ENCODE assay signal across 8 cellular contexts in the genomic region with DNA sequence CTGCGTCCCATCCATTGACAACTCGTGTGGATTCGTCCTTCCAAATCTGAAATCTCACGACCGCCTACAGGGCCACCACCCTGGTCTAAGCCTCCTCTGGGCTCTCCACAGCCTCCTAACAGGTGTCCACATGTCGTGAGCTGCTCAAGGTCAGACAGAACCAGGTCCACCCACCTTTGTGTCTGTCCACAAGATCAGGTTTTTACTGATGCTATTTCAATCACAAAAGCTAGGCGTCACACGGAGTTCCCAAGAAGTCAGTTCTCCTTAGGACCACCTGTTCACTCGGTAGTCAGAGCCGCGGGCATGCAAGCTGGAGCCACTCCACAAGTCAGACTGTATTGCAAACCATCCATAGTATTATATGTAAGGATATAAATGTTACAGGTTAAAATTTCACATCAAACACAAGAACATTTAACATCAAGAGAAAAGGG. TPM values are rescaled to one million over a fixed set of nuclear protein-coding genes. Genes with fewer than 3 reads are reported as not detected.
A peak's percentile ranks its signal among the peaks of the same experiment; 100 is the strongest.
DNase-seq lines count a peak whose midpoint lies in the region; ATAC-seq and TF ChIP-seq lines count a peak whose summit lies in the region.

No MANE protein-coding gene starts in this region.

- H3K9me3 Mint-ChIP-seq in activated naive CD4-positive, alpha-beta T cell treated with anti-CD3 and anti-CD28 coated beads, Interleukin-2, amount 50 U/mL, for 24 hours, result no peaks in the 10 kb centered on the region
- H3K9me3 Mint-ChIP-seq in activated naive CD8-positive, alpha-beta T cell treated with anti-CD3 and anti-CD28 coated beads for 36 hours, result peaks cover 1% of the 10 kb centered on the region

- H3K4me2 ChIP-seq in mesendoderm (ENCODE audit: low read length), result peak overlapping the region; percentile 37

- no peak overlapping the region for H3K4ac ChIP-seq in mesendoderm (ENCODE audit: low read depth, low read length)

- no peak overlapping the region for H4K5ac ChIP-seq in mesendoderm (ENCODE audit: low read length)

- H3K4me3 Mint-ChIP-seq in activated naive CD4-positive, alpha-beta T cell treated with anti-CD3 and anti-CD28 coated beads, Interleukin-2, amount 50 U/mL, for 24 hours, result peak overlapping the region; percentile 88
- H3K4me3 Mint-ChIP-seq in activated naive CD8-positive, alpha-beta T cell treated with anti-CD3 and anti-CD28 coated beads for 36 hours, result peak overlapping the region; percentile 81

- peaks cover 37% of the 10 kb centered on the region for H3K4me1 Mint-ChIP-seq in activated naive CD4-positive, alpha-beta T cell treated with anti-CD3 and anti-CD28 coated beads, Interleukin-2, amount 50 U/mL, for 24 hours
- H3K4me1 Mint-ChIP-seq in activated naive CD8-positive, alpha-beta T cell treated with anti-CD3 and anti-CD28 coated beads for 36 hours, result peaks cover 37% of the 10 kb centered on the region

- intact Hi-C loops in left lung (cut with DNase I), result no loop called here

- H3K18ac ChIP-seq in mesendoderm (ENCODE audit: low read length), result no peak overlapping the region

- no peak for TF ChIP-seq CTCF in left lung (IDR thresholded peaks at IDR 0.05)

- H3K36me3 ChIP-seq in mesendoderm (ENCODE audit: control insufficient read depth, insufficient read depth, low read length) (no peaks in the 10 kb centered on the region), thymus (ENCODE audit: control insufficient read depth, insufficient read depth) (no peaks in the 10 kb centered on the region), left lung (peaks cover 0 to 9% of the 10 kb centered on the region in 2 donors)

- H3K4me1 ChIP-seq in mesendoderm (ENCODE audit: control insufficient read depth, low read depth, low read length) (no peaks in the 10 kb centered on the region), thymus (ENCODE audit: control insufficient read depth, insufficient read depth, low read length) (peaks cover 6% of the 10 kb centered on the region), left lung (peaks cover 0 to 16% of the 10 kb centered on the region in 2 donors)

- H3K79me2 ChIP-seq in mesendoderm (ENCODE audit: control insufficient read depth, insufficient read depth, low read length), result no peaks in the 10 kb centered on the region

- H3K56ac ChIP-seq in mesendoderm (ENCODE audit: low read length), result peak overlapping the region; percentile 74

- no peaks in the 10 kb centered on the region for H3K27me3 Mint-ChIP-seq in activated naive CD4-positive, alpha-beta T cell treated with anti-CD3 and anti-CD28 coated beads, Interleukin-2, amount 50 U/mL, for 24 hours
- no peaks in the 10 kb centered on the region for H3K27me3 Mint-ChIP-seq in activated naive CD8-positive, alpha-beta T cell treated with anti-CD3 and anti-CD28 coated beads for 36 hours

- no peak overlapping the region for H4K8ac ChIP-seq in mesendoderm (ENCODE audit: low read depth, low read length)

- no peak for ATAC-seq in left lung

- H3K23ac ChIP-seq in mesendoderm (ENCODE audit: low read length), result no peak overlapping the region

- H2AK5ac ChIP-seq in mesendoderm (ENCODE audit: low read length), result no peak overlapping the region

- H3K27ac ChIP-seq in mesendoderm (ENCODE audit: low read depth, low read length) (no peak overlapping the region), thymus (ENCODE audit: low read depth) (no peak overlapping the region), left lung (no peak overlapping the region)

- H2BK15ac ChIP-seq in mesendoderm (replicated peaks; ENCODE audit: low read depth), result no peak overlapping the region

- H3K9me3 ChIP-seq in thymus (ENCODE audit: control insufficient read depth) (no peaks in the 10 kb centered on the region), left lung (no peaks in the 10 kb centered on the region)

- peaks cover 4% of the 10 kb centered on the region for H3K36me3 Mint-ChIP-seq in activated naive CD4-positive, alpha-beta T cell treated with anti-CD3 and anti-CD28 coated beads, Interleukin-2, amount 50 U/mL, for 24 hours
- H3K36me3 Mint-ChIP-seq in activated naive CD8-positive, alpha-beta T cell treated with anti-CD3 and anti-CD28 coated beads for 36 hours, result peaks cover 35% of the 10 kb centered on the region

- peak overlapping the region; percentile 95 for H3K27ac Mint-ChIP-seq in activated naive CD4-positive, alpha-beta T cell treated with anti-CD3 and anti-CD28 coated beads, Interleukin-2, amount 50 U/mL, for 24 hours
- H3K27ac Mint-ChIP-seq in activated naive CD8-positive, alpha-beta T cell treated with anti-CD3 and anti-CD28 coated beads for 36 hours, result peak overlapping the region; percentile 90

- DNase-seq in activated naive CD4-positive, alpha-beta T cell treated with anti-CD3 and anti-CD28 coated beads, Interleukin-2, amount 50 U/mL, for 16 hours, result no peak
- no peak for DNase-seq in activated naive CD8-positive, alpha-beta T cell treated with anti-CD3 and anti-CD28 coated beads for 36 hours
- DNase-seq in mesendoderm (no peak), GM19240 (ENCODE audit: insufficient read length, low spot score) (no peak), germinal center (ENCODE audit: low spot score) (no peak), left lung (no peak)

- H2BK5ac ChIP-seq in mesendoderm (ENCODE audit: low read length), result no peak overlapping the region

- H3K4me3 ChIP-seq in mesendoderm (ENCODE audit: low read length) (no peak overlapping the region), thymus (ENCODE audit: low read length) (peak overlapping the region; percentile 84), left lung (no peak overlapping the region)

- no peak overlapping the region for H2BK120ac ChIP-seq in mesendoderm (ENCODE audit: low read depth, low read length)

- H3K9ac ChIP-seq in mesendoderm (ENCODE audit: low read length), result peak overlapping the region; percentile 19

- no CpG with 5 or more reads among the region's 11 CpGs for WGBS in mesendoderm (ENCODE audit: extremely low coverage, insufficient coverage, low lambda C conversion rate)
- WGBS in thymus, result 77% methylated on average over 11 of the region's 11 CpGs

- H3K79me1 ChIP-seq in mesendoderm (ENCODE audit: low read length), result no peaks in the 10 kb centered on the region

- H3K27me3 ChIP-seq in mesendoderm (ENCODE audit: insufficient read depth, low read length, poor library complexity) (peaks cover 2% of the 10 kb centered on the region), thymus (ENCODE audit: control insufficient read depth, insufficient read depth) (no peaks in the 10 kb centered on the region), left lung (no peaks in the 10 kb centered on the region)

RNA-seq across cellular contexts. Expression of gene DNPH1, which starts 0.5 kb away (rescaled TPM):
- 10 to 100 TPM; 55.8 to 56.1 TPM for total RNA-seq in activated naive CD8-positive, alpha-beta T cell treated with anti-CD3 and anti-CD28 coated beads for 36 hours
- polyA plus RNA-seq in mesendoderm (2013, experiment 1 of 2), result 36.2 TPM
- 35.8 TPM for polyA plus RNA-seq in mesendoderm (2013, experiment 2 of 2)
- polyA plus RNA-seq in thymus, result 46.7 TPM
- 10 to 100 TPM; 47.3 to 49.6 TPM for total RNA-seq in left lung

RNA-seq across cellular contexts. Expression of gene TTBK1, which starts 13.5 kb away (rescaled TPM):
- under 1 TPM; 0.12 to 0.14 TPM for total RNA-seq in activated naive CD8-positive, alpha-beta T cell treated with anti-CD3 and anti-CD28 coated beads for 36 hours
- 0.06 TPM for polyA plus RNA-seq in mesendoderm (2013, experiment 1 of 2)
- 0.07 TPM for polyA plus RNA-seq in mesendoderm (2013, experiment 2 of 2)
- 0.09 TPM for polyA plus RNA-seq in thymus
- under 1 TPM; 0.08 to 0.26 TPM for total RNA-seq in left lung

RNA-seq across cellular contexts. Expression of gene CUL9, which starts 47.8 kb away (rescaled TPM):
- total RNA-seq in activated naive CD8-positive, alpha-beta T cell treated with anti-CD3 and anti-CD28 coated beads for 36 hours, result 10 to 100 TPM; 31.3 to 31.5 TPM
- 2.1 TPM for polyA plus RNA-seq in mesendoderm (2013, experiment 1 of 2)
- polyA plus RNA-seq in mesendoderm (2013, experiment 2 of 2), result 1.3 TPM
- polyA plus RNA-seq in thymus, result 119 TPM
- total RNA-seq in left lung, result 10 to 100 TPM; 36.1 to 37.3 TPM

RNA-seq across cellular contexts. Expression of gene SRF, which starts 58.8 kb away (rescaled TPM):
- 10 to 100 TPM; 49.1 to 49.9 TPM for total RNA-seq in activated naive CD8-positive, alpha-beta T cell treated with anti-CD3 and anti-CD28 coated beads for 36 hours
- 73.6 TPM for polyA plus RNA-seq in mesendoderm (2013, experiment 1 of 2)
- 75.9 TPM for polyA plus RNA-seq in mesendoderm (2013, experiment 2 of 2)
- polyA plus RNA-seq in thymus, result 25.5 TPM
- 10 to 100 TPM; 31.8 to 36.3 TPM for total RNA-seq in left lung
